In the genomic region with DNA sequence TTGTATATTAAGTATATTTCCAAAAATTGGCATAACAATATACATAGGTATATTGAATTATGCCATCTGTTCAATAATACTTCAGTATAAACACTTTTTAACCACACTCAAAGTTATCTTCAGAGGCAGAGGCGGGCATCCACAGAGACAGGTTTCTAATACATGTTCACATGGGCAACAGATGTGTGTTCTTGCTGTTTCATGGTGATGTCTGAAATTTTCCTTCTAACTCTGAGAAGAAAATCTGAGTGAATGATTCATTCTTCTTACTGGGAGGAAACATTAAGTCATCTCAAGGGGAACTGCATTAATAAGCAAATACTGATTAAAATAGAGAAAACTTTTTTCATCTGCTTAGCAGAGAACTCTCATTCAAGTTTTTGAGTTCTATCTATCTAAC, we compare ENCODE assay signal across 27 cellular contexts.
DNase-seq lines count a peak whose midpoint lies in the region; ATAC-seq, FAIRE-seq and TF ChIP-seq lines count a peak whose summit lies in the region.
"Had no signal": no experiment of that assay in that cellular context is flagged by ENCODE, and none has a peak within 500 bp of the region (broad histone marks: within the 10 kb centered on the region; RNA-seq: fewer than 3 reads in every experiment).

No MANE protein-coding gene starts in this region.

- TF ChIP-seq CTCF in AG09309 (IDR thresholded peaks at IDR 0.05; ENCODE audit: control insufficient read depth, insufficient read depth, low read depth, low read length, missing control alignments) (no peak), HFF-Myc (IDR thresholded peaks at IDR 0.05; ENCODE audit: low read depth, low read length, missing control alignments) (no peak), astrocyte of the spinal cord (IDR thresholded peaks at IDR 0.05; ENCODE audit: low read depth, low read length) (no peak)

- H3K4me3 ChIP-seq in AG09309 (ENCODE audit: control insufficient read depth, low read depth, low read length) (no peak overlapping the region), HFF-Myc (replicated peaks; ENCODE audit: low read depth, low read length) (no peak overlapping the region), astrocyte of the spinal cord (ENCODE audit: low read depth, low read length) (no peak overlapping the region)
- H3K4me3 ChIP-seq: tibial nerve had no signal

- FAIRE-seq in GM19239 (lab: Jason Lieb, UNC): no peak
- FAIRE-seq: A204.1, D721Med, GM18507 had no signal

- ATAC-seq in GM18498 (IDR thresholded peaks at IDR 0.05; ENCODE audit: unreplicated experiment): no peak
- ATAC-seq: activated T-cell treated with anti-CD3 and anti-CD28 coated beads, Interleukin-2, amount 50 U/mL, for 4 hours; left colon; Right ventricle myocardium inferior had no signal

- DNase-seq in AG09309 (ENCODE audit: low read depth): peak; percentile 14
- DNase-seq in HFF-Myc (ENCODE audit: extremely low read depth, low read depth): peak; percentile 83
- peak; percentile 29 for DNase-seq in astrocyte of the spinal cord (ENCODE audit: low read depth, low spot score)
- DNase-seq in kidney glomerular epithelial cell (lab: John Stamatoyannopoulos, UW): peak; percentile 14
- DNase-seq in NCI-H345 (lab: John Stamatoyannopoulos, UW): no peak
- no peak for DNase-seq in NCI-H1694 treated with DMSO at 0.1 percent for 48 hours (lab: John Stamatoyannopoulos, UW)
- DNase-seq in GM19239 (ENCODE audit: insufficient read length, low spot score): no peak
- DNase-seq: activated CD4-positive, CD25-positive, alpha-beta regulatory T cell treated with anti-CD3 and anti-CD28 coated beads, Interleukin-2, amount 50 U/mL, for 72 hours; activated CD8-positive, alpha-beta memory T cell treated with anti-CD3 and anti-CD28 coated beads for 24 hours; activated naive CD4-positive, alpha-beta T cell; activated T-cell treated with anti-CD3 and anti-CD28 coated beads, Interleukin-2, amount 50 U/mL, for 4 hours; H9; Karpas-422; left colon; naive B cell; NCI-H187; NCI-H774; occipital lobe; retina; stimulated activated CD4-positive, alpha-beta T cell treated with anti-CD3 and anti-CD28 coated beads, Interleukin-12 subunit alpha, Interleukin-12 subunit beta, amount 100 ng/mL, for 4 hours; SW 1271 had no signal

- in situ Hi-C loops in astrocyte of the spinal cord (cut with HindIII; ENCODE audit: low sequenced_read_pairs): no loop called here

Comparison
In these comparisons a context has a peak if more than half of its experiments do, and no peak if none do; other contexts are left out.
1. DNase-seq: peak in AG09309 (single experiment), HFF-Myc (single experiment), astrocyte of the spinal cord (single experiment) and kidney glomerular epithelial cell (single experiment); none in NCI-H345 (single experiment), NCI-H1694 treated with DMSO at 0.1 percent for 48 hours (single experiment) and GM19239 (single experiment).